ENCODE assay signal across 15 cellular contexts in the genomic region with DNA sequence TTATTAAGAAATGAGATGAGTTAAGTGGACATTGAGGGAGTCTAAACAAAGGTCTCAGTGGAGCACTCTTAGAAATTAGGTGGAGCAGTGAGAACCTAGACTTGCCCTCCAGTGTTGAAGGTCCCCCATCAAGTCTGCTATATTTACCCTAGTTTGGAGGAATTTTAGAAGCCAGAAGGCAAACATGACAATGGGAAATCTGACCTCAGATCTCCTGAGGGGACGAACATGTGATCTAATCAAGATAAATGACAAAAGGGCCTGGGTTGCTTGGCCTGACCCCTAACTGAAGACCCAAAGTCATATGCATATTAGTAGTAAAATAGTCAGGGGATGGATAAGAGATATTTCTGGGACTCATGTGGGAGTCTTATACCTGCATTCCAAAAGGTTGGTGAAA. TPM values are rescaled to one million over a fixed set of nuclear protein-coding genes. Genes with fewer than 3 reads are reported as not detected.
A peak's percentile ranks its signal among the peaks of the same experiment; 100 is the strongest.
DNase-seq lines count a peak whose midpoint lies in the region; ATAC-seq, FAIRE-seq and TF ChIP-seq lines count a peak whose summit lies in the region.
"Had no signal": no experiment of that assay in that cellular context is flagged by ENCODE, and none has a peak within 500 bp of the region (broad histone marks: within the 10 kb centered on the region; RNA-seq: fewer than 3 reads in every experiment).

No MANE protein-coding gene starts in this region.

- CTCF ChIA-PET in GM12878 (lab: Yijun Ruan, JAX): interaction anchor here (0.9 to 6.6 kb wide), 14 partner anchors 10 to 238 kb away, joined by 3 to 121 read pairs (median 4); a partner anchor contains a TSS

- no peak overlapping the region for H2AFZ ChIP-seq in GM12878 (ENCODE audit: control insufficient read depth, low read depth, low read length)
- H2AFZ ChIP-seq: GM23248 had no signal

- in situ Hi-C loops in GM12878 (cut with MboI): loop anchor here (5.0 kb wide), 1 partner anchor 101 kb away; no protein-coding TSS in a partner anchor

- POLR2A ChIA-PET in GM12878 (lab: Charles Lee): no interaction called here

- peak overlapping the region in 10 of 11 experiments; percentile 11 to 65 (median 46); a peak in 17 of 22 replicates for H3K9ac ChIP-seq in BLaER1 treated with 17β-estradiol and CSF1 and Interleukin-3, amounts not matched to agents 10 nM and 100 nM
- H3K9ac ChIP-seq in GM12878 (ENCODE audit: control insufficient read depth, insufficient read depth, low read length): no peak overlapping the region
- H3K9ac ChIP-seq: GM23248 had no signal

- 9% methylated on average over 1 of the region's 1 CpG for WGBS in GM12878 (ENCODE audit: insufficient coverage, insufficient replicate concordance, low lambda C conversion rate, missing lambda C conversion rate)

- peak overlapping the region; percentile 13 to 83 (median 68); a peak in 20 of 22 replicates for H3K27ac ChIP-seq in BLaER1 treated with 17β-estradiol and CSF1 and Interleukin-3, amounts not matched to agents 10 nM and 100 nM
- H3K27ac ChIP-seq in GM12878 (ENCODE audit: control insufficient read depth, insufficient read depth): no peak overlapping the region
- H3K27ac ChIP-seq: GM23248 had no signal

- peak; percentile 55 for DNase-seq in ELF-1 (ENCODE audit: low read depth, low spot score)
- DNase-seq in GM12878 (ENCODE audit: low read depth, low spot score): no peak
- peak; percentile 18 for DNase-seq in myocyte (ENCODE audit: low read depth)
- DNase-seq in 8988T: no peak
- DNase-seq in GOT3 (lab: John Stamatoyannopoulos, UW): no peak
- DNase-seq: DMS153, NCI-H2081 treated with DMSO at 0.1 percent for 48 hours, NCI-H524 treated with DMSO at 0.1 percent for 48 hours had no signal

- no peak for TF ChIP-seq RAD21 in GM12878 (IDR thresholded peaks at IDR 0.05; ENCODE audit: insufficient read depth, low read depth, low read length)

- H3K4me1 ChIP-seq in BLaER1 treated with 17β-estradiol and CSF1 and Interleukin-3, amounts not matched to agents 10 nM and 100 nM: peaks cover 30 to 39% (median 36%) of the 10 kb centered on the region in 10 experiments
- H3K4me1 ChIP-seq in GM12878 (ENCODE audit: control insufficient read depth, insufficient read depth, low read length): no peaks in the 10 kb centered on the region

- TF ChIP-seq EP300 in GM12878 (IDR thresholded peaks at IDR 0.05; ENCODE audit: borderline replicate concordance in 1 of 2, control insufficient read depth in 1 of 2, low read depth in 2 of 2, low read length in 2 of 2): no peak

- FAIRE-seq in GM12878 (lab: Jason Lieb, UNC): no peak

- ATAC-seq in GM12878 (no peak), HG03039 (IDR thresholded peaks at IDR 0.05; ENCODE audit: unreplicated experiment) (no peak)

- no peak for TF ChIP-seq CTCF in GM12878 (IDR thresholded peaks at IDR 0.05 in 2 of 3, conservative IDR thresholded peaks at IDR 0.05 in 1 of 3; ENCODE audit: control insufficient read depth in 2 of 3, extremely low read depth in 1 of 3, insufficient read depth in 1 of 3, low read depth in 3 of 3, low read length in 3 of 3)

- no peak for TF ChIP-seq POLR2A in GM12878 (IDR thresholded peaks at IDR 0.05; ENCODE audit: low read depth, low read length)

- peak overlapping the region; percentile 72 to 91 (median 80) for H3K4me2 ChIP-seq in BLaER1 treated with 17β-estradiol and CSF1 and Interleukin-3, amounts not matched to agents 10 nM and 100 nM
- H3K4me2 ChIP-seq in GM12878 (ENCODE audit: control insufficient read depth, insufficient read depth): peak overlapping the region; percentile 23; the same call in 1 of the 2 replicates

- no peaks in the 10 kb centered on the region for H3K79me2 ChIP-seq in GM12878 (ENCODE audit: control insufficient read depth, insufficient read depth, low read length)

- H3K27me3 ChIP-seq in BLaER1 treated with 17β-estradiol and CSF1 and Interleukin-3, amounts not matched to agents 10 nM and 100 nM: no peaks in the 10 kb centered on the region
- H3K27me3 ChIP-seq in GM12878 (replicated peaks in 1 of 2; ENCODE audit: control insufficient read depth in 2 of 2, insufficient read depth in 2 of 2, low read length in 1 of 2): no peaks in the 10 kb centered on the region; a peak in 1 of 4 replicates

- no peaks in the 10 kb centered on the region for H4K20me1 ChIP-seq in BLaER1 treated with 17β-estradiol and CSF1 and Interleukin-3, amounts not matched to agents 10 nM and 100 nM
- H4K20me1 ChIP-seq in GM12878 (ENCODE audit: control insufficient read depth, insufficient read depth): no peaks in the 10 kb centered on the region

- SMC1A ChIA-PET in GM12878 (lab: Charles Lee; ENCODE audit: uncharacterized antibody, unreplicated experiment): interaction anchor here (0.6 to 4.2 kb wide), 5 partner anchors 10 to 245 kb away, joined by 3 to 19 read pairs (median 6); no protein-coding TSS in a partner anchor

- H3K4me3 ChIP-seq in BLaER1 treated with 17β-estradiol and CSF1 and Interleukin-3, amounts not matched to agents 10 nM and 100 nM: peak overlapping the region in 1 of 10 experiments; percentile 33; a peak in 3 of 20 replicates
- H3K4me3 ChIP-seq in GM12878: no peak overlapping the region
- H3K4me3 ChIP-seq: GM23248 had no signal

- intact Hi-C loops in GM12878 (cut with micrococcal nuclease; ENCODE audit: unreplicated experiment): loop anchor here (1.0 kb wide), 1 partner anchor 100 kb away; no protein-coding TSS in a partner anchor

- H3K9me3 ChIP-seq in BLaER1 treated with 17β-estradiol and CSF1 and Interleukin-3, amounts not matched to agents 10 nM and 100 nM (replicated peaks in 1 of 11): peaks cover 0 to 8% (median 7%) of the 10 kb centered on the region in 11 experiments; a peak in 8 of 22 replicates
- no peaks in the 10 kb centered on the region for H3K9me3 ChIP-seq in GM12878 (replicated peaks; ENCODE audit: control insufficient read depth, insufficient read depth, low read length)

- H3K36me3 ChIP-seq in BLaER1 treated with 17β-estradiol and CSF1 and Interleukin-3, amounts not matched to agents 10 nM and 100 nM: no peaks in the 10 kb centered on the region
- no peaks in the 10 kb centered on the region for H3K36me3 ChIP-seq in GM12878 (ENCODE audit: control insufficient read depth in 2 of 2, insufficient read depth in 2 of 2, low read length in 1 of 2)

- no TSS peak for BruUV-seq in GM12878 (replicated peaks; lab: Mats Ljungman, UMichigan)

- RAD21 ChIA-PET in GM12878 (lab: Charles Lee; ENCODE audit: unreplicated experiment): interaction anchor here (0.7 to 2.0 kb wide), 7 partner anchors 89 to 151 kb away, joined by 3 to 12 read pairs (median 4); a partner anchor contains a TSS

RNA-seq across cellular contexts. Expression of a gene that starts 7.9 kb away (rescaled TPM):
- total RNA-seq in GM12878 (2013; cell fraction: nucleolus; rRNA removed): not detected in 2 replicates
- total RNA-seq in GM12878 (2014; rRNA removed) (not detected in 2 replicates), GM12878 (2014; rRNA removed; fragmentation: Illumina TruSeq; extraction: Trizol) (not detected in 2 replicates), GM12878 (2021) (not detected in 2 replicates), myocyte (not detected in 2 replicates)
- polyA plus RNA-seq in GM12878 (2011; ENCODE audit: low read depth): not detected
- polyA plus RNA-seq in GM12878 (2011; rRNA removed) (not detected in 2 replicates), GM12878 (2014; fragmentation: Illumina TruSeq; extraction: Trizol) (not detected in 2 replicates), GM12878 (2014; fragmentation: Nextera tagmentation; extraction: Ambion mirVana) (not detected), GM12878 (2014; rRNA removed) (not detected in 2 replicates), GM12878 (2016; fragmentation: Nextera tagmentation; extraction: Ambion mirVana) (not detected)
- polyA plus RNA-seq in GM12878 (2011; cell fraction: cytosol; rRNA removed): not detected in 2 replicates
- polyA plus RNA-seq in GM12878 (2011; cell fraction: nucleus; rRNA removed): not detected in 2 replicates
- polyA plus RNA-seq in GM12878 (2012): not detected in 2 replicates
- not detected in 2 replicates for polyA minus RNA-seq in GM12878 (2011; rRNA and poly(A)+ RNA removed)
- not detected in 2 replicates for polyA minus RNA-seq in GM12878 (2011; cell fraction: cytosol; rRNA and poly(A)+ RNA removed)
- polyA minus RNA-seq in GM12878 (2011; cell fraction: nucleus; rRNA and poly(A)+ RNA removed): not detected in 2 replicates
- polyA plus RNA-seq in myocyte (2012): not detected
- total RNA-seq: Calu3; CD8-positive, alpha-beta memory T cell; GM23248; M059J had no signal
- polyA plus RNA-seq: CD8-positive, alpha-beta memory T cell; GM23248; IgD-negative memory B cell had no signal

RNA-seq across cellular contexts. Expression of a gene that starts 33.9 kb away (rescaled TPM):
- 3.5 TPM in 2 replicates for total RNA-seq in GM12878 (2013; cell fraction: nucleolus; rRNA removed)
- total RNA-seq in GM12878 (2014; rRNA removed): 0.76 and 0.90 TPM in 2 replicates
- total RNA-seq in GM12878 (2014; rRNA removed; fragmentation: Illumina TruSeq; extraction: Trizol): 0.72 and 0.74 TPM in 2 replicates
- total RNA-seq in GM12878 (2021): 0.62 and 0.66 TPM in 2 replicates
- polyA plus RNA-seq in GM12878 (2011; ENCODE audit: low read depth): 3.6 TPM
- polyA plus RNA-seq in GM12878 (2011; rRNA removed): 15.1 and 17.9 TPM in 2 replicates
- polyA plus RNA-seq in GM12878 (2011; cell fraction: cytosol; rRNA removed): 9.1 and 9.9 TPM in 2 replicates
- polyA plus RNA-seq in GM12878 (2011; cell fraction: nucleus; rRNA removed): 20.4 and 35.5 TPM in 2 replicates
- polyA plus RNA-seq in GM12878 (2012): 2.3 and 2.8 TPM in 2 replicates
- 0.57 and 1.2 TPM in 2 replicates for polyA plus RNA-seq in GM12878 (2014; fragmentation: Illumina TruSeq; extraction: Trizol)
- polyA plus RNA-seq in GM12878 (2014; fragmentation: Nextera tagmentation; extraction: Ambion mirVana): 1 to 10 TPM; 1.2 to 1.4 TPM
- 0.60 and 0.72 TPM in 2 replicates for polyA plus RNA-seq in GM12878 (2014; rRNA removed)
- under 1 TPM in 1 of 2 experiments, not detected in 1; 0.29 TPM for polyA plus RNA-seq in GM12878 (2016; fragmentation: Nextera tagmentation; extraction: Ambion mirVana)
- 5.8 and 6.4 TPM in 2 replicates for polyA minus RNA-seq in GM12878 (2011; rRNA and poly(A)+ RNA removed)
- 2.7 and 4.3 TPM in 2 replicates for polyA minus RNA-seq in GM12878 (2011; cell fraction: cytosol; rRNA and poly(A)+ RNA removed)
- polyA minus RNA-seq in GM12878 (2011; cell fraction: nucleus; rRNA and poly(A)+ RNA removed): 5.1 and 7.5 TPM in 2 replicates
- total RNA-seq in myocyte: 0.21 TPM in 1 of 2 replicates, not detected in the other
- polyA plus RNA-seq in myocyte (2012): not detected
- total RNA-seq: Calu3, GM23248 had no signal
- polyA plus RNA-seq: CD8-positive, alpha-beta memory T cell had no signal

RNA-seq across cellular contexts. Expression of a gene that starts 52.7 kb away (rescaled TPM):
- not detected in 2 replicates for total RNA-seq in GM12878 (2013; cell fraction: nucleolus; rRNA removed)
- total RNA-seq in GM12878 (2014; rRNA removed) (not detected in 2 replicates), GM12878 (2014; rRNA removed; fragmentation: Illumina TruSeq; extraction: Trizol) (not detected in 2 replicates), GM12878 (2021) (not detected in 2 replicates), myocyte (not detected in 2 replicates)
- polyA plus RNA-seq in GM12878 (2011; ENCODE audit: low read depth): not detected
- polyA plus RNA-seq in GM12878 (2011; rRNA removed) (not detected in 2 replicates), GM12878 (2014; fragmentation: Illumina TruSeq; extraction: Trizol) (not detected in 2 replicates), GM12878 (2014; fragmentation: Nextera tagmentation; extraction: Ambion mirVana) (not detected), GM12878 (2014; rRNA removed) (not detected in 2 replicates), GM12878 (2016; fragmentation: Nextera tagmentation; extraction: Ambion mirVana) (not detected)
- polyA plus RNA-seq in GM12878 (2011; cell fraction: cytosol; rRNA removed): not detected in 2 replicates
- polyA plus RNA-seq in GM12878 (2011; cell fraction: nucleus; rRNA removed): not detected in 2 replicates
- 0.04 and 0.07 TPM in 2 replicates for polyA plus RNA-seq in GM12878 (2012)
- not detected in 2 replicates for polyA minus RNA-seq in GM12878 (2011; rRNA and poly(A)+ RNA removed)
- polyA minus RNA-seq in GM12878 (2011; cell fraction: cytosol; rRNA and poly(A)+ RNA removed): not detected in 2 replicates
- not detected in 2 replicates for polyA minus RNA-seq in GM12878 (2011; cell fraction: nucleus; rRNA and poly(A)+ RNA removed)
- polyA plus RNA-seq in myocyte (2012): 0.08 TPM
- total RNA-seq: Calu3, GM23248, M059J had no signal
- polyA plus RNA-seq: CD8-positive, alpha-beta memory T cell; GM23248; IgD-negative memory B cell had no signal

Comparison
In these comparisons a context has a peak if more than half of its experiments do, and no peak if none do; other contexts are left out.
1. DNase-seq: peak in ELF-1 (single experiment) and myocyte (single experiment); none in GM12878 (single experiment), 8988T (single experiment) and GOT3 (single experiment).